In the genomic region with DNA sequence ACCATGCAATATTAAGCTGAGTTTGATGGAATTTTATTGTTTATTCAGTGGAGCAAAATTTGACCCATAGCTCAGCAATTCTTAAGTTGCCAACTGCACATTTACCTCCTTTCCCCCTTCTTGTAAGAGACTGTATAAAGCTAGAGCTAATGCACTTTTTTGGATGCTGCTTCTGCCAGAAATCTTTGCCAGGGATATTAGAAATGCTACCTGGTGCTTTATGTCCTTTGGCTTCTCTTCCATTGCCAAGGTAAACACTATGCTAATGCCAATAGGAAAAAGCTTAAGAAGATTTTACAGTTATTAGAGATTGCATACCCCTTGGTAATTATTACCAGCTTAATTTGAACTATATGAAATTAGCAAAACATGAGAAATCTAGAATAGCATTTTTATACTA, we compare ENCODE assay signal across 22 cellular contexts.
"Had no signal": no experiment of that assay in that cellular context is flagged by ENCODE, and none has a peak within 500 bp of the region (broad histone marks: within the 10 kb centered on the region; RNA-seq: fewer than 3 reads in every experiment).

No MANE protein-coding gene starts in this region.

- ATAC-seq: effector memory CD8-positive, alpha-beta T cell; esophagus mucosa; gastrocnemius medialis; heart right ventricle; left cardiac atrium; left lung; left ventricle myocardium superior; lower lobe of right lung; mucosa of descending colon; naive thymus-derived CD8-positive, alpha-beta T cell had no signal

- DNase-seq: effector CD8-positive, alpha-beta T cell; effector memory CD8-positive, alpha-beta T cell; endodermal cell; erythroblast; esophagus squamous epithelium; foreskin fibroblast; foreskin melanocyte; gastrocnemius medialis; glutamatergic neuron; head of caudate nucleus; heart right ventricle; hippocampal formation; left cardiac atrium; left lung; left ventricle myocardium superior; lower lobe of right lung; mesenchymal stem cell; mucosa of descending colon; naive B cell; naive thymus-derived CD8-positive, alpha-beta T cell had no signal

- H3K9me3 ChIP-seq: esophagus squamous epithelium, gastrocnemius medialis, heart right ventricle, left lung, lower lobe of right lung, mucosa of descending colon had no signal

- H3K4me3 ChIP-seq: esophagus squamous epithelium, gastrocnemius medialis, heart right ventricle, left lung, lower lobe of right lung, mucosa of descending colon had no signal

- H3K36me3 ChIP-seq: esophagus squamous epithelium, gastrocnemius medialis, heart right ventricle, left lung, lower lobe of right lung had no signal

- H3K27ac ChIP-seq: epithelial cell of prostate, esophagus squamous epithelium, gastrocnemius medialis, heart right ventricle, left lung, lower lobe of right lung had no signal

- H3K4me1 ChIP-seq: esophagus squamous epithelium, gastrocnemius medialis, heart right ventricle, left lung, lower lobe of right lung had no signal

- H3K27me3 ChIP-seq: esophagus squamous epithelium, gastrocnemius medialis, heart right ventricle, left lung had no signal
